ENCODE assay signal across 23 cellular contexts in the genomic region with DNA sequence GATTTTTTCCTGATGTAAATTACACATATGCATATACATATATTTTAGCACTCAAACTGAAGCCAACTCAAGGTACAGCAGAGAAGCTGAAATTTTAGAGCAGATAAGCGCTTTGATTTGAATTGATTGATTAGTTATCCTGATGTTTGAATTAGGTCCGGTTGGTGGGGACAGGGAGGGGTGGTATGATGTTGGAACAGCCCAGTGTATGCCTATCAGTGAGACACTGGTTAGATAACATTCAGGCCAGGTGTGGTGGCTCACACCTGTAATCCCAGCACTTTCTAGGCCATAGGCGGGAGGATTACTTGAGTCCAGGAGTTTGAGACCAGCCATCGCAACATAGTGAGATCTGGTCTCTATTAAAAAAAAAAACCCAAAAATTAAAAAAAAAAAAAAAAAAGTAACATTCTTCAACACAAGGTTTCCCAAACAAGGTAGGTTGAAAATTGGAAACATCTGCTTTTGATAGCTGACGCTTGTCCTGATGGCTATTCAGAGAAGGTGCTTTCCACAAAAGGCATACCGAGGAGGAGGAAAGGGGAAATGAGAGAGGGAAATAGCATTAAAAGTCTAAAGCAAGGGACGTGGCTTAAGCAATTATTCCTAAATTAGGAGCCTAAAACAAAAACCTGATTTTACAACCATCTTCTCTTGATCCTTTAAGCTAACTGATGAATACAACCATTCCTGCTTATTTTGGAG.
A peak's percentile ranks its signal among the peaks of the same experiment; 100 is the strongest.
DNase-seq lines count a peak whose midpoint lies in the region; ATAC-seq, FAIRE-seq and TF ChIP-seq lines count a peak whose summit lies in the region.
"Had no signal": no experiment of that assay in that cellular context is flagged by ENCODE, and none has a peak within 500 bp of the region (broad histone marks: within the 10 kb centered on the region; RNA-seq: fewer than 3 reads in every experiment).

No MANE protein-coding gene starts in this region.

- no peak for TF ChIP-seq RAD21 in GM12878 (IDR thresholded peaks at IDR 0.05; ENCODE audit: insufficient read depth, low read depth, low read length)

- peak; percentile 18 for DNase-seq in GM12865 (ENCODE audit: low read depth)
- DNase-seq in MV-4-11 (lab: John Stamatoyannopoulos, UW): peak; percentile 67
- peak; percentile 35 for DNase-seq in GM12878 (ENCODE audit: low read depth, low spot score)
- no peak for DNase-seq in right atrium auricular region (ENCODE audit: low spot score)
- no peak for DNase-seq in COR-L47 (lab: John Stamatoyannopoulos, UW)
- no peak for DNase-seq in activated CD4-positive, CD25-positive, alpha-beta regulatory T cell treated with anti-CD3 and anti-CD28 coated beads, Interleukin-2, amount 50 U/mL, for 72 hours
- DNase-seq: CD4-positive, alpha-beta memory T cell; DMS79; IMR-90; Karpas-422; MG63; NCI-H1417 treated with DMSO at 0.1 percent for 48 hours; NCI-H1930; NCI-H446; NCI-H69; NK-92 treated with Interleukin-12 subunit alpha and Interleukin-12 subunit beta, amount 100 ng/mL, for 24 hours; Peyer's patch; T-helper 17 cell had no signal

- TF ChIP-seq EP300 in GM12878 (IDR thresholded peaks at IDR 0.05; ENCODE audit: borderline replicate concordance in 1 of 2, control insufficient read depth in 1 of 2, low read depth in 2 of 2, low read length in 2 of 2): peak; percentile 71 to 73; a peak in 3 of 4 replicates

- in situ Hi-C loops in GM12878 (cut with MboI): no loop called here

- TF ChIP-seq CTCF in GM12865 (IDR thresholded peaks at IDR 0.05; ENCODE audit: insufficient read depth, low read depth, low read length, missing control alignments): no peak
- no peak for TF ChIP-seq CTCF in GM12878 (IDR thresholded peaks at IDR 0.05 in 2 of 3, conservative IDR thresholded peaks at IDR 0.05 in 1 of 3; ENCODE audit: control insufficient read depth in 2 of 3, extremely low read depth in 1 of 3, insufficient read depth in 1 of 3, low read depth in 3 of 3, low read length in 3 of 3)
- TF ChIP-seq CTCF in right atrium auricular region (IDR thresholded peaks at IDR 0.05): no peak

- no peaks in the 10 kb centered on the region for H3K27me3 ChIP-seq in GM12878 (replicated peaks in 1 of 2; ENCODE audit: control insufficient read depth in 2 of 2, insufficient read depth in 2 of 2, low read length in 1 of 2)
- H3K27me3 ChIP-seq in right atrium auricular region: no peaks in the 10 kb centered on the region
- H3K27me3 ChIP-seq: MG63, Peyer's patch had no signal

- H2AFZ ChIP-seq in GM12878 (ENCODE audit: control insufficient read depth, low read depth, low read length): peak overlapping the region; percentile 39; the same call in 1 of the 2 replicates

- CTCF ChIA-PET in GM12878 (lab: Yijun Ruan, JAX): interaction anchor here (0.9 kb wide), 1 partner anchor 10 kb away, joined by 4 read pairs; no protein-coding TSS in a partner anchor

- SMC1A ChIA-PET in GM12878 (lab: Charles Lee; ENCODE audit: uncharacterized antibody, unreplicated experiment): interaction anchor here (0.6 to 1.2 kb wide), 6 partner anchors 68 to 565 kb away, joined by 3 to 5 read pairs (median 3); no protein-coding TSS in a partner anchor

- peak; percentile 44 for FAIRE-seq in GM12878 (lab: Jason Lieb, UNC)
- FAIRE-seq: D721Med, GM19239 had no signal

- no peaks in the 10 kb centered on the region for H3K79me2 ChIP-seq in GM12878 (ENCODE audit: control insufficient read depth, insufficient read depth, low read length)

- no peaks in the 10 kb centered on the region for H3K36me3 ChIP-seq in GM12878 (ENCODE audit: control insufficient read depth in 2 of 2, insufficient read depth in 2 of 2, low read length in 1 of 2)
- no peaks in the 10 kb centered on the region for H3K36me3 ChIP-seq in right atrium auricular region
- H3K36me3 ChIP-seq: HAP-1, MG63, Peyer's patch had no signal

- TF ChIP-seq POLR2A in GM12878 (IDR thresholded peaks at IDR 0.05; ENCODE audit: low read depth, low read length): no peak

- H4K20me1 ChIP-seq in GM12878 (ENCODE audit: control insufficient read depth, insufficient read depth): no peaks in the 10 kb centered on the region

- H3K4me3 ChIP-seq in GM12865 (ENCODE audit: low read depth, low read length) (no peak overlapping the region), GM12878 (no peak overlapping the region), right atrium auricular region (no peak overlapping the region)
- H3K4me3 ChIP-seq: HAP-1, MG63, Peyer's patch had no signal

- H3K36me3 Mint-ChIP-seq in stimulated activated memory B cell treated with anti-CD40 and anti-IgM and Interleukin-4, amounts not matched to agents 10 μg/mL and 1 μg/mL and 100 μg/mL, for 72 hours: no peaks in the 10 kb centered on the region

- intact Hi-C loops in GM12878 (cut with micrococcal nuclease; ENCODE audit: unreplicated experiment): loop anchor here (5.0 kb wide), 2 partner anchors 45 to 80 kb away; no protein-coding TSS in a partner anchor

- BruUV-seq in GM12878 (replicated peaks; lab: Mats Ljungman, UMichigan): no TSS peak

- no peak overlapping the region for H3K4me2 ChIP-seq in GM12878 (ENCODE audit: control insufficient read depth, insufficient read depth)

- RAD21 ChIA-PET in GM12878 (lab: Charles Lee; ENCODE audit: unreplicated experiment): interaction anchor here (0.6 to 1.0 kb wide), 3 partner anchors 15 to 272 kb away, joined by 3 to 4 read pairs (median 4); no protein-coding TSS in a partner anchor

- H3K4me1 Mint-ChIP-seq in stimulated activated memory B cell treated with anti-CD40 and anti-IgM and Interleukin-4, amounts not matched to agents 10 μg/mL and 1 μg/mL and 100 μg/mL, for 72 hours: peaks cover 22% of the 10 kb centered on the region
- H3K4me1 Mint-ChIP-seq: CD4-positive, alpha-beta memory T cell; T-helper 17 cell had no signal

- no peaks in the 10 kb centered on the region for H3K27me3 Mint-ChIP-seq in stimulated activated memory B cell treated with anti-CD40 and anti-IgM and Interleukin-4, amounts not matched to agents 10 μg/mL and 1 μg/mL and 100 μg/mL, for 72 hours
- H3K27me3 Mint-ChIP-seq: CD4-positive, alpha-beta memory T cell; T-helper 17 cell had no signal

- H3K9me3 ChIP-seq in GM12878 (replicated peaks; ENCODE audit: control insufficient read depth, insufficient read depth, low read length): peaks cover 4% of the 10 kb centered on the region; the same call in 2 of the 3 replicates
- peaks cover 0 to 12% of the 10 kb centered on the region in 2 donors for H3K9me3 ChIP-seq in right atrium auricular region
- H3K9me3 ChIP-seq: HAP-1, Peyer's patch had no signal

- no peak overlapping the region for H3K4me3 Mint-ChIP-seq in stimulated activated memory B cell treated with anti-CD40 and anti-IgM and Interleukin-4, amounts not matched to agents 10 μg/mL and 1 μg/mL and 100 μg/mL, for 72 hours
- H3K4me3 Mint-ChIP-seq: CD4-positive, alpha-beta memory T cell; T-helper 17 cell had no signal

- POLR2A ChIA-PET in GM12878 (lab: Charles Lee): interaction anchor here (0.5 to 0.7 kb wide), 10 partner anchors 13 to 869 kb away, joined by 3 to 9 read pairs (median 4); no protein-coding TSS in a partner anchor

- peaks cover 16% of the 10 kb centered on the region for H3K4me1 ChIP-seq in GM12878 (ENCODE audit: control insufficient read depth, insufficient read depth, low read length)
- H3K4me1 ChIP-seq in right atrium auricular region: no peaks in the 10 kb centered on the region
- H3K4me1 ChIP-seq: HAP-1, Peyer's patch had no signal

- WGBS in GM12878 (ENCODE audit: insufficient coverage, insufficient replicate concordance, low lambda C conversion rate, missing lambda C conversion rate): 38% methylated on average over 7 of the region's 7 CpGs

- peak; percentile 70 for ATAC-seq in GM12878
- ATAC-seq in stimulated activated memory B cell treated with anti-CD40 and anti-IgM and Interleukin-4, amounts not matched to agents 10 μg/mL and 1 μg/mL and 100 μg/mL, for 72 hours: peak; percentile 41
- ATAC-seq: Right ventricle myocardium inferior, T-helper 17 cell had no signal

- H3K27ac ChIP-seq in GM12878 (ENCODE audit: control insufficient read depth, insufficient read depth) (peak overlapping the region; percentile 4; the same call in 1 of the 2 replicates), right atrium auricular region (no peak overlapping the region)
- H3K27ac ChIP-seq: Peyer's patch had no signal

- H3K27ac Mint-ChIP-seq in stimulated activated memory B cell treated with anti-CD40 and anti-IgM and Interleukin-4, amounts not matched to agents 10 μg/mL and 1 μg/mL and 100 μg/mL, for 72 hours: no peak overlapping the region
- H3K27ac Mint-ChIP-seq: CD4-positive, alpha-beta memory T cell; T-helper 17 cell had no signal

- peaks cover 7% of the 10 kb centered on the region for H3K9me3 Mint-ChIP-seq in stimulated activated memory B cell treated with anti-CD40 and anti-IgM and Interleukin-4, amounts not matched to agents 10 μg/mL and 1 μg/mL and 100 μg/mL, for 72 hours

- H3K9ac ChIP-seq in GM12878 (ENCODE audit: control insufficient read depth, insufficient read depth, low read length): no peak overlapping the region

TF ChIP-seq in GM12878, 131 proteins besides CTCF, POLR2A, EP300 and RAD21 (continues in another document):
- TF ChIP-seq IKZF1 (conservative IDR thresholded peaks at IDR 0.05) (peak; percentile 65), FOXM1 (IDR thresholded peaks at IDR 0.05; ENCODE audit: low read depth, low read length) (no peak), CHD1 (IDR thresholded peaks at IDR 0.05; ENCODE audit: low read depth, low read length) (no peak), NFIC (IDR thresholded peaks at IDR 0.05; ENCODE audit: low read depth, low read length) (0 out of 2 replicates have a peak, but pooled peaks have one; percentile 30), STAT3 (IDR thresholded peaks at IDR 0.05; ENCODE audit: low read depth, low read length) (no peak), BRCA1 (IDR thresholded peaks at IDR 0.05; ENCODE audit: low read depth, low read length) (no peak)

Comparison
In these comparisons a context has a peak if more than half of its experiments do, and no peak if none do; other contexts are left out.
1. DNase-seq: peak in GM12865 (single experiment), MV-4-11 (single experiment) and GM12878 (single experiment); none in right atrium auricular region (single experiment), COR-L47 (single experiment) and activated CD4-positive, CD25-positive, alpha-beta regulatory T cell treated with anti-CD3 and anti-CD28 coated beads, Interleukin-2, amount 50 U/mL, for 72 hours (single experiment).